In the genomic region with DNA sequence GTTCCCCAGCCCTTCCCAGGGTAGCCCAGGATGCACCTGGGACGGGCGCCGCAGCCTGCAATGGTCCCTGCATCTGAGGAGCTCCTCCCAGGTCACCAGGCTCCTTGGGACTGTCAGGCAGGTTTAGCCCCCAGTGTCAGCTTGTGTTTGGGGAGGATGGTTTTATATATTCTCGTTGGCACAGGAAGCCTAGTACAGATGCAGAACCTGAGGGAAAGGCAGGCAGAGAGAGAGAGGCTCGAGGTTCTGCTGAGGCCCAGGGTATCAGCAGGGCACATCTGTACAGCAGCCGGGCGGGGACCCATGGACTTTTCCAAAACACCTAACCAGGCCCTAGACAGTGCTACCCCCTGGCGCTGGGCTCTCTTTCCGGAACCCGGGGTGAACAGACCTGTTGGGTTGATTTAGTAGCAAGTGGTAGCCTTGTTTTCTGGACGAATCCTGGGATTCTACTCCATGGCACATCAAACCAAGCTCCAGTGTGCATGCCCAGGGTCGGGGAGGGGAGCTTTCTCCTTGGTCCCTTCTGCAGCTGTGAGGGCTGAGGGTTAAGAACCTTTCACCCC, we compare ENCODE assay signal across 21 cellular contexts. TPM values are rescaled to one million over a fixed set of nuclear protein-coding genes. Genes with fewer than 3 reads are reported as not detected.
"Had no signal": no experiment of that assay in that cellular context is flagged by ENCODE, and none has a peak within 500 bp of the region (broad histone marks: within the 10 kb centered on the region; RNA-seq: fewer than 3 reads in every experiment).

No MANE protein-coding gene starts in this region.

- H3K27ac Mint-ChIP-seq: nephron progenitor cell; stimulated activated effector memory CD8-positive, alpha-beta T cell treated with anti-CD3 and anti-CD28 coated beads, Interleukin-12 subunit alpha, Interleukin-12 subunit beta, amount 100 ng/mL, for 72 hours; T-helper 2 cell treated with Interferon-gamma antibody and Interleukin-4, amounts not matched to agents 5 μg/mL and 100 μg/mL, for 36 hours had no signal

- H3K4me1 ChIP-seq: gastrocnemius medialis had no signal

- DNase-seq: activated CD4-positive, alpha-beta T cell treated with anti-CD3 and anti-CD28 coated beads, Interleukin-2, amount 50 U/mL, for 48 hours; activated gamma-delta T cell; amniotic stem cell; gastrocnemius medialis; kidney glomerular epithelial cell; nephron progenitor cell; nucleus accumbens; small intestine; stimulated activated CD4-positive, alpha-beta T cell treated with anti-CD3 and anti-CD28 coated beads, Interleukin-4, amount 100 ng/mL, for 24 hours had no signal

- H3K27me3 ChIP-seq: gastrocnemius medialis had no signal

- H3K36me3 Mint-ChIP-seq: activated naive CD4-positive, alpha-beta T cell treated with anti-CD3 and anti-CD28 coated beads, Interleukin-2, amount 50 U/mL, for 72 hours; mesothelial cell of epicardium; stimulated activated effector memory CD8-positive, alpha-beta T cell treated with anti-CD3 and anti-CD28 coated beads, Interleukin-12 subunit alpha, Interleukin-12 subunit beta, amount 100 ng/mL, for 72 hours had no signal

- H3K4me3 Mint-ChIP-seq: mesothelial cell of epicardium; nephron progenitor cell; stimulated activated effector memory CD8-positive, alpha-beta T cell treated with anti-CD3 and anti-CD28 coated beads, Interleukin-12 subunit alpha, Interleukin-12 subunit beta, amount 100 ng/mL, for 72 hours; T-helper 2 cell treated with Interferon-gamma antibody and Interleukin-4, amounts not matched to agents 5 μg/mL and 100 μg/mL, for 36 hours had no signal

- H3K4me3 ChIP-seq: cardiac muscle cell, dorsolateral prefrontal cortex, gastrocnemius medialis, prostate gland had no signal

- H3K9me3 ChIP-seq: gastrocnemius medialis, prostate gland, SK-N-SH had no signal

- H3K9me3 Mint-ChIP-seq: activated naive CD4-positive, alpha-beta T cell treated with anti-CD3 and anti-CD28 coated beads, Interleukin-2, amount 50 U/mL, for 72 hours; mesothelial cell of epicardium; nephron progenitor cell; stimulated activated effector memory CD8-positive, alpha-beta T cell treated with anti-CD3 and anti-CD28 coated beads, Interleukin-12 subunit alpha, Interleukin-12 subunit beta, amount 100 ng/mL, for 72 hours; T-helper 2 cell treated with Interferon-gamma antibody and Interleukin-4, amounts not matched to agents 5 μg/mL and 100 μg/mL, for 36 hours had no signal

- ATAC-seq: activated naive CD4-positive, alpha-beta T cell treated with anti-CD3 and anti-CD28 coated beads, Interleukin-2, amount 50 U/mL, for 72 hours; gastrocnemius medialis; right cardiac atrium; stimulated activated effector memory CD8-positive, alpha-beta T cell treated with anti-CD3 and anti-CD28 coated beads, Interleukin-12 subunit alpha, Interleukin-12 subunit beta, amount 100 ng/mL, for 72 hours had no signal

- H3K27ac ChIP-seq: cardiac muscle cell, dorsolateral prefrontal cortex, epithelial cell of prostate, gastrocnemius medialis, prostate gland had no signal

- H3K36me3 ChIP-seq: cardiac muscle cell, gastrocnemius medialis, prostate gland had no signal

RNA-seq across cellular contexts. Expression of a gene that starts 35.4 kb away (rescaled TPM):
- total RNA-seq: activated naive CD4-positive, alpha-beta T cell treated with anti-CD3 and anti-CD28 coated beads, Interleukin-2, amount 50 U/mL, for 72 hours; gastrocnemius medialis; lower leg skin had no signal
- polyA plus RNA-seq: SK-N-SH, thymus had no signal
